ENCODE assay signal across 19 cellular contexts in the genomic region with DNA sequence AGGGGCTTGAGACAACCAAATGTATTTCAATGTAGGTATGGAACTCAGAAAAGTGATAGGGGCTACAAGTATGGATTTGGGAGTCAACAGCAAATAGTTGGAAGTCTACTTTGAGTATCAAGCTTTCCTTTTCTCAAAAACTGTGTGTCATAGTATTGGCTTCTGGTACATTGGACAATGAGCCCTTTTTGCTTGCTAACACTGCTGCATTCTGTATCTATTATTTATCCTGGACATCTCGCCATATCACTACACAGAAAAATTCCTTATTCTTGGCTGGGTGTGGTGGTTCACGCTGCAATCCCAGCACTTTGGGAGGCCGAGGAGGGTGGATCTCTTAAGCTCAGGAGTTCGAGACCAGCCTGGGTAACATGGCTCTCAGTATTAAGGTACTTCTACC. TPM values are rescaled to one million over a fixed set of nuclear protein-coding genes. Genes with fewer than 3 reads are reported as not detected.
DNase-seq lines count a peak whose midpoint lies in the region; ATAC-seq, FAIRE-seq and TF ChIP-seq lines count a peak whose summit lies in the region.
"Had no signal": no experiment of that assay in that cellular context is flagged by ENCODE, and none has a peak within 500 bp of the region (broad histone marks: within the 10 kb centered on the region; RNA-seq: fewer than 3 reads in every experiment).

No MANE protein-coding gene starts in this region.

- H3K27me3 ChIP-seq in dorsolateral prefrontal cortex: no peaks in the 10 kb centered on the region
- H3K27me3 ChIP-seq: BLaER1 treated with 17β-estradiol and CSF1 and Interleukin-3, amounts not matched to agents 10 nM and 100 nM had no signal

- peak overlapping the region in 36 of 59 donors; percentile 4 to 81 (median 52) for H3K27ac ChIP-seq in dorsolateral prefrontal cortex
- H3K27ac ChIP-seq: BLaER1 treated with 17β-estradiol and CSF1 and Interleukin-3, amounts not matched to agents 10 nM and 100 nM; HL-60 had no signal

- intact Hi-C loops in dorsolateral prefrontal cortex (cut with DNase I): no loop called here

- peaks cover 0 to 2% of the 10 kb centered on the region in 2 donors for H3K9me3 Mint-ChIP-seq in activated T-cell treated with anti-CD3 and anti-CD28 coated beads, Interleukin-2, amount 50 U/mL, for 72 hours
- H3K9me3 Mint-ChIP-seq in naive thymus-derived CD8-positive, alpha-beta T cell: no peaks in the 10 kb centered on the region
- no peaks in the 10 kb centered on the region for H3K9me3 Mint-ChIP-seq in chondrocyte (ENCODE audit: low read depth)
- H3K9me3 Mint-ChIP-seq: GM23338 had no signal

- FAIRE-seq in D721Med (lab: Jason Lieb, UNC): no peak
- FAIRE-seq: GM12892 had no signal

- no peak overlapping the region for H3K4me3 ChIP-seq in dorsolateral prefrontal cortex
- H3K4me3 ChIP-seq: BLaER1 treated with 17β-estradiol and CSF1 and Interleukin-3, amounts not matched to agents 10 nM and 100 nM; GM23338 had no signal

- H3K27me3 Mint-ChIP-seq in activated T-cell treated with anti-CD3 and anti-CD28 coated beads, Interleukin-2, amount 50 U/mL, for 72 hours (ENCODE audit: low read depth): no peaks in the 10 kb centered on the region
- H3K27me3 Mint-ChIP-seq in naive thymus-derived CD8-positive, alpha-beta T cell: peaks cover 0 to 1% (median 0%) of the 10 kb centered on the region in 5 donors
- no peaks in the 10 kb centered on the region for H3K27me3 Mint-ChIP-seq in chondrocyte (ENCODE audit: low read depth)
- H3K27me3 Mint-ChIP-seq: CD4-positive, CD25-positive, alpha-beta regulatory T cell had no signal

- no peak overlapping the region for H3K4me3 Mint-ChIP-seq in activated T-cell treated with anti-CD3 and anti-CD28 coated beads, Interleukin-2, amount 50 U/mL, for 72 hours
- H3K4me3 Mint-ChIP-seq in naive thymus-derived CD8-positive, alpha-beta T cell: no peak overlapping the region
- H3K4me3 Mint-ChIP-seq in chondrocyte (ENCODE audit: unreplicated experiment): no peak overlapping the region
- H3K4me3 Mint-ChIP-seq: CD4-positive, CD25-positive, alpha-beta regulatory T cell; GM23338 had no signal

- peaks cover 18 to 26% of the 10 kb centered on the region in 2 donors for H3K36me3 Mint-ChIP-seq in activated T-cell treated with anti-CD3 and anti-CD28 coated beads, Interleukin-2, amount 50 U/mL, for 72 hours (ENCODE audit: insufficient read depth in 2 of 2)
- peaks cover 12 to 89% (median 45%) of the 10 kb centered on the region in 3 donors for H3K36me3 Mint-ChIP-seq in naive thymus-derived CD8-positive, alpha-beta T cell
- peaks cover 11% of the 10 kb centered on the region for H3K36me3 Mint-ChIP-seq in chondrocyte (ENCODE audit: low read depth)

- H3K4me1 Mint-ChIP-seq in activated T-cell treated with anti-CD3 and anti-CD28 coated beads, Interleukin-2, amount 50 U/mL, for 72 hours (ENCODE audit: low read depth): peaks cover 11% of the 10 kb centered on the region
- H3K4me1 Mint-ChIP-seq in naive thymus-derived CD8-positive, alpha-beta T cell: peaks cover 6 to 43% (median 16%) of the 10 kb centered on the region in 4 donors
- peaks cover 8% of the 10 kb centered on the region for H3K4me1 Mint-ChIP-seq in chondrocyte (ENCODE audit: low read depth)
- H3K4me1 Mint-ChIP-seq: GM23338 had no signal

- POLR2A ChIA-PET in naive thymus-derived CD8-positive, alpha-beta T cell (lab: Charles Lee): no interaction called here

- H3K27ac Mint-ChIP-seq in activated T-cell treated with anti-CD3 and anti-CD28 coated beads, Interleukin-2, amount 50 U/mL, for 72 hours: peak overlapping the region; percentile 33
- peak overlapping the region in 6 of 10 donors; percentile 15 to 72 (median 48) for H3K27ac Mint-ChIP-seq in naive thymus-derived CD8-positive, alpha-beta T cell
- H3K27ac Mint-ChIP-seq in chondrocyte (ENCODE audit: unreplicated experiment): no peak overlapping the region
- H3K27ac Mint-ChIP-seq: CD4-positive, CD25-positive, alpha-beta regulatory T cell; GM23338 had no signal

- no peak for ATAC-seq in activated T-cell treated with anti-CD3 and anti-CD28 coated beads, Interleukin-2, amount 50 U/mL, for 72 hours (replicated peaks in 1 of 2)
- ATAC-seq in naive thymus-derived CD8-positive, alpha-beta T cell: no peak
- ATAC-seq: GM23338 had no signal

- DNase-seq in activated T-cell treated with anti-CD3 and anti-CD28 coated beads, Interleukin-2, amount 50 U/mL, for 72 hours: no peak
- no peak for DNase-seq in activated T-cell treated with anti-CD3 and anti-CD28 coated beads, Interleukin-2, amount 50 U/mL, for 48 hours
- DNase-seq in COLO829 (ENCODE audit: low spot score) (peak; percentile 18), dorsolateral prefrontal cortex (no peak), chondrocyte (ENCODE audit: low spot score) (no peak), NCI-H146 (lab: John Stamatoyannopoulos, UW) (no peak), D721Med (ENCODE audit: insufficient read length, low spot score) (no peak)
- no peak for DNase-seq in naive thymus-derived CD8-positive, alpha-beta T cell
- DNase-seq: ACHN; CD4-positive, CD25-positive, alpha-beta regulatory T cell; COR-L47; DND-41; GDM1; H7 had no signal

- TF ChIP-seq CTCF in dorsolateral prefrontal cortex (IDR thresholded peaks at IDR 0.05 in 54 of 56, conservative IDR thresholded peaks at IDR 0.05 in 2 of 56; ENCODE audit: low read depth in 1 of 56, partially characterized antibody in 56 of 56) (no peak), chondrocyte (IDR thresholded peaks at IDR 0.05) (no peak), D721Med (IDR thresholded peaks at IDR 0.05; ENCODE audit: insufficient read depth, missing control alignments) (no peak)

RNA-seq across cellular contexts. Expression of gene CYP2R1, which starts 18.4 kb away (rescaled TPM):
- total RNA-seq in activated T-cell treated with anti-CD3 and anti-CD28 coated beads, Interleukin-2, amount 50 U/mL, for 72 hours: 10 to 100 TPM; 30.2 to 30.4 TPM
- total RNA-seq in dorsolateral prefrontal cortex (10 to 100 TPM in 113 of 120 experiments, 1 to 10 TPM in 7; 7.2 to 17.8 (median 12.7) TPM), chondrocyte (8.4 to 16.7 TPM (median 16.0 TPM) in 3 replicates)
- 10 to 100 TPM; 12.5 to 14.7 TPM for total RNA-seq in naive thymus-derived CD8-positive, alpha-beta T cell
- 10 to 100 TPM; 11.9 to 19.4 (median 16.3) TPM for polyA plus RNA-seq in naive thymus-derived CD8-positive, alpha-beta T cell
- total RNA-seq: A172 had no signal
